ENCODE assay signal across 8 cellular contexts in genomic region chr19:18940791-18941627, GRCh38. TPM values are rescaled to one million over a fixed set of nuclear protein-coding genes. Genes with fewer than 3 reads are reported as not detected.
DNase-seq lines count a peak whose midpoint lies in the region; ATAC-seq and TF ChIP-seq lines count a peak whose summit lies in the region.

Gene HOMER3 (minus strand): TSS chr19:18941217. CDS start chr19:18938982, 2,235 bp downstream.

- H3K4me1 ChIP-seq in foreskin keratinocyte: no peaks in the 10 kb centered on the region

- DNase-seq in HFF-Myc (ENCODE audit: extremely low read depth, low read depth) (no peak), RPMI7951 (ENCODE audit: low read depth) (peak; percentile 57), foreskin keratinocyte (no peak), neural crest cell (ENCODE audit: low read depth, low spot score) (peak; percentile 84)
- peak; percentile 58 for DNase-seq in activated gamma-delta T cell treated with anti-CD3 and anti-CD28 coated beads, Interleukin-2, amount 50 U/mL, for 16 hours (ENCODE audit: low read depth)
- peak; percentile 67 to 73 for DNase-seq in stimulated activated naive CD8-positive, alpha-beta T cell treated with anti-CD3 and anti-CD28 coated beads, Interleukin-15, amount 100 ng/mL, for 72 hours

- TF ChIP-seq CTCF in C4-2B (conservative IDR thresholded peaks at IDR 0.05): peak; percentile 93
- peak; percentile 7 for TF ChIP-seq CTCF in HFF-Myc (IDR thresholded peaks at IDR 0.05; ENCODE audit: low read depth, low read length, missing control alignments)
- no peak for TF ChIP-seq CTCF in foreskin keratinocyte (conservative IDR thresholded peaks at IDR 0.05)
- peak; percentile 39 for TF ChIP-seq CTCF in neural crest cell (conservative IDR thresholded peaks at IDR 0.05)

- H3K4me3 ChIP-seq in HFF-Myc (replicated peaks; ENCODE audit: low read depth, low read length): peak within 1 kb of the TSS; percentile 85

- no peaks in the 10 kb centered on the region for H3K27me3 ChIP-seq in foreskin keratinocyte

- no peaks in the 10 kb centered on the region for H3K27me3 Mint-ChIP-seq in neural crest cell (ENCODE audit: low read depth)
- peaks cover 63% of the 10 kb centered on the region for H3K27me3 Mint-ChIP-seq in stimulated activated naive CD8-positive, alpha-beta T cell treated with anti-CD3 and anti-CD28 coated beads, Interleukin-15, amount 100 ng/mL, for 72 hours

- peaks cover 17% of the 10 kb centered on the region for H3K4me1 Mint-ChIP-seq in neural crest cell
- H3K4me1 Mint-ChIP-seq in stimulated activated naive CD8-positive, alpha-beta T cell treated with anti-CD3 and anti-CD28 coated beads, Interleukin-15, amount 100 ng/mL, for 72 hours: peaks cover 20% of the 10 kb centered on the region

- peak within 1 kb of the TSS; percentile 78 for H3K27ac Mint-ChIP-seq in neural crest cell (ENCODE audit: unreplicated experiment)
- peak within 1 kb of the TSS in 1 of 2 donors; percentile 42 for H3K27ac Mint-ChIP-seq in stimulated activated naive CD8-positive, alpha-beta T cell treated with anti-CD3 and anti-CD28 coated beads, Interleukin-15, amount 100 ng/mL, for 72 hours

- H3K27ac ChIP-seq in C4-2B (peak within 1 kb of the TSS; percentile 49), foreskin keratinocyte (peak within 1 kb of the TSS; percentile 85)

- H3K4me3 Mint-ChIP-seq in neural crest cell: peak within 1 kb of the TSS; percentile 94
- peak within 1 kb of the TSS; percentile 80 for H3K4me3 Mint-ChIP-seq in stimulated activated naive CD8-positive, alpha-beta T cell treated with anti-CD3 and anti-CD28 coated beads, Interleukin-15, amount 100 ng/mL, for 72 hours

- H3K36me3 Mint-ChIP-seq in neural crest cell (ENCODE audit: low read depth): no peaks in the 10 kb centered on the region

- ATAC-seq in foreskin keratinocyte (peak; percentile 60), GM19397 (IDR thresholded peaks at IDR 0.05; ENCODE audit: unreplicated experiment) (no peak)
- ATAC-seq in stimulated activated naive CD8-positive, alpha-beta T cell treated with anti-CD3 and anti-CD28 coated beads, Interleukin-15, amount 100 ng/mL, for 72 hours: peak; percentile 86

- H3K9me3 Mint-ChIP-seq in neural crest cell: no peaks in the 10 kb centered on the region
- no peaks in the 10 kb centered on the region for H3K9me3 Mint-ChIP-seq in stimulated activated naive CD8-positive, alpha-beta T cell treated with anti-CD3 and anti-CD28 coated beads, Interleukin-15, amount 100 ng/mL, for 72 hours

RNA-seq across cellular contexts. Expression of gene HOMER3, which starts in this region (rescaled TPM):
- total RNA-seq in RPMI7951 (2014; rRNA removed; shearing (Covaris generic)): 53.2 and 74.2 TPM in 2 replicates
- total RNA-seq in foreskin keratinocyte (142 and 160 TPM in 2 replicates), neural crest cell (71.4 and 78.8 TPM in 2 replicates)
- polyA plus RNA-seq in foreskin keratinocyte: 191 and 233 TPM in 2 replicates

Comparison
In these comparisons a context has a peak if more than half of its experiments do, and no peak if none do; other contexts are left out.
1. DNase-seq: peak in RPMI7951 (single experiment), activated gamma-delta T cell treated with anti-CD3 and anti-CD28 coated beads, Interleukin-2, amount 50 U/mL, for 16 hours (single experiment), neural crest cell (single experiment) and stimulated activated naive CD8-positive, alpha-beta T cell treated with anti-CD3 and anti-CD28 coated beads, Interleukin-15, amount 100 ng/mL, for 72 hours (2 of 2); none in HFF-Myc (single experiment) and foreskin keratinocyte (0 of 2).